Comparison of ENCODE assay signal across 8 cellular contexts in genomic region chr15:85494035-85494793, GRCh38.
A peak's percentile ranks its signal among the peaks of the same experiment; 100 is the strongest.
DNase-seq lines count a peak whose midpoint lies in the region; ATAC-seq lines count a peak whose summit lies in the region.

No MANE protein-coding gene starts in this region.

- intact Hi-C loops in left colon (cut with DNase I, micrococcal nuclease) = loop anchor here in 1 of 2 donors (10.0 kb wide), 1 partner anchor 169 kb away; no protein-coding TSS in a partner anchor

- peaks cover 9% of the 10 kb centered on the region for H3K36me3 Mint-ChIP-seq in stimulated activated naive CD8-positive, alpha-beta T cell treated with anti-CD3 and anti-CD28 coated beads, Interleukin-15, Interleukin-2, amounts not matched to agents 100 ng/mL and 50 ng/mL, for 24 hours (ENCODE audit: low read depth)

- no peaks in the 10 kb centered on the region for H3K9me3 Mint-ChIP-seq in stimulated activated naive CD8-positive, alpha-beta T cell treated with anti-CD3 and anti-CD28 coated beads, Interleukin-15, Interleukin-2, amounts not matched to agents 100 ng/mL and 50 ng/mL, for 24 hours
- no peaks in the 10 kb centered on the region for H3K9me3 Mint-ChIP-seq in stimulated activated naive CD8-positive, alpha-beta T cell treated with anti-CD3 and anti-CD28 coated beads, Interleukin-15, amount 100 ng/mL, for 72 hours

- no peak overlapping the region for H3K4me3 Mint-ChIP-seq in stimulated activated naive CD8-positive, alpha-beta T cell treated with anti-CD3 and anti-CD28 coated beads, Interleukin-15, Interleukin-2, amounts not matched to agents 100 ng/mL and 50 ng/mL, for 24 hours
- no peak overlapping the region for H3K4me3 Mint-ChIP-seq in stimulated activated naive CD8-positive, alpha-beta T cell treated with anti-CD3 and anti-CD28 coated beads, Interleukin-15, amount 100 ng/mL, for 72 hours

- peaks cover 83% of the 10 kb centered on the region for H3K4me1 Mint-ChIP-seq in stimulated activated naive CD8-positive, alpha-beta T cell treated with anti-CD3 and anti-CD28 coated beads, Interleukin-15, Interleukin-2, amounts not matched to agents 100 ng/mL and 50 ng/mL, for 24 hours (ENCODE audit: low read depth)
- peaks cover 56% of the 10 kb centered on the region for H3K4me1 Mint-ChIP-seq in stimulated activated naive CD8-positive, alpha-beta T cell treated with anti-CD3 and anti-CD28 coated beads, Interleukin-15, amount 100 ng/mL, for 72 hours

- DNase-seq in stimulated activated naive CD8-positive, alpha-beta T cell treated with anti-CD3 and anti-CD28 coated beads, Interleukin-15, amount 100 ng/mL, for 72 hours = no peak
- DNase-seq in astrocyte of the hippocampus (ENCODE audit: low read depth, low spot score) = peak; percentile 89
- peak in 1 of 2 donors; percentile 36 for DNase-seq in left colon
- no peak for DNase-seq in cortex of kidney (lab: John Stamatoyannopoulos, UW)
- DNase-seq in GF-D8 (lab: John Stamatoyannopoulos, UW) = no peak

- no peaks in the 10 kb centered on the region for H3K27me3 Mint-ChIP-seq in stimulated activated naive CD8-positive, alpha-beta T cell treated with anti-CD3 and anti-CD28 coated beads, Interleukin-15, Interleukin-2, amounts not matched to agents 100 ng/mL and 50 ng/mL, for 24 hours
- H3K27me3 Mint-ChIP-seq in stimulated activated naive CD8-positive, alpha-beta T cell treated with anti-CD3 and anti-CD28 coated beads, Interleukin-15, amount 100 ng/mL, for 72 hours = no peaks in the 10 kb centered on the region

- ATAC-seq in stimulated activated naive CD8-positive, alpha-beta T cell treated with anti-CD3 and anti-CD28 coated beads, Interleukin-15, amount 100 ng/mL, for 72 hours = no peak
- ATAC-seq in left colon = peak; percentile 87
- ATAC-seq in HG03196 (IDR thresholded peaks at IDR 0.05; ENCODE audit: unreplicated experiment) = no peak
- ATAC-seq in GM21360 (IDR thresholded peaks at IDR 0.05; ENCODE audit: unreplicated experiment) = no peak

- peak overlapping the region; percentile 5 for H3K27ac Mint-ChIP-seq in stimulated activated naive CD8-positive, alpha-beta T cell treated with anti-CD3 and anti-CD28 coated beads, Interleukin-15, Interleukin-2, amounts not matched to agents 100 ng/mL and 50 ng/mL, for 24 hours
- H3K27ac Mint-ChIP-seq in stimulated activated naive CD8-positive, alpha-beta T cell treated with anti-CD3 and anti-CD28 coated beads, Interleukin-15, amount 100 ng/mL, for 72 hours = peak overlapping the region in 1 of 2 donors; percentile 49
